34 cellular contexts compared by ENCODE assay signal in genomic region chr13:35092751-35093150, GRCh38.
"Had no signal": no experiment of that assay in that cellular context is flagged by ENCODE, and none has a peak within 500 bp of the region (broad histone marks: within the 10 kb centered on the region; RNA-seq: fewer than 3 reads in every experiment).

No MANE protein-coding gene starts in this region.

- DNase-seq: Karpas-422, Kasumi-1, MG63, MM.1S, MV-4-11, NCI-H1048, NCI-H1092, NCI-H1092 treated with DMSO at 0.1 percent for 48 hours, NCI-H1105, NCI-H1105 treated with DMSO at 0.1 percent for 48 hours, NCI-H1417, NCI-H1417 treated with DMSO at 0.1 percent for 48 hours, NCI-H1436, NCI-H1436 treated with DMSO at 0.1 percent for 48 hours, NCI-H146, NCI-H1694, NCI-H1694 treated with DMSO at 0.1 percent for 48 hours, NCI-H187, NCI-H187 treated with DMSO at 0.1 percent for 48 hours, NCI-H2029, NCI-H2029 treated with DMSO at 0.1 percent for 48 hours, NCI-H2081, NCI-H2081 treated with DMSO at 0.1 percent for 48 hours, NCI-H2107, NCI-H2171, NCI-H2171 treated with DMSO at 0.1 percent for 48 hours, NCI-H2227 treated with DMSO at 0.1 percent for 48 hours, NCI-H226, NCI-H345, NCI-H446, NCI-H446 treated with DMSO at 0.1 percent for 48 hours, NCI-H510A, NCI-H510A treated with DMSO at 0.1 percent for 48 hours had no signal

- H3K4me2 ChIP-seq: KMS-11 had no signal

- H3K9me3 ChIP-seq: MG63 had no signal

- H3K27ac ChIP-seq: KMS-11 had no signal

- H3K9ac ChIP-seq: KMS-11 had no signal

- H3K36me3 ChIP-seq: MG63 had no signal

- H3K4me3 ChIP-seq: MG63 had no signal
